In genomic region chr10:127441350-127442219, GRCh38 we compare ENCODE assay signal across 1 cellular context.
TF ChIP-seq lines count a peak whose summit lies in the region.

No MANE protein-coding gene starts in this region.

TF ChIP-seq in H1, 55 proteins besides CTCF, POLR2A, EP300 and RAD21 (continued from another document):
- TF ChIP-seq, protein P1, sequence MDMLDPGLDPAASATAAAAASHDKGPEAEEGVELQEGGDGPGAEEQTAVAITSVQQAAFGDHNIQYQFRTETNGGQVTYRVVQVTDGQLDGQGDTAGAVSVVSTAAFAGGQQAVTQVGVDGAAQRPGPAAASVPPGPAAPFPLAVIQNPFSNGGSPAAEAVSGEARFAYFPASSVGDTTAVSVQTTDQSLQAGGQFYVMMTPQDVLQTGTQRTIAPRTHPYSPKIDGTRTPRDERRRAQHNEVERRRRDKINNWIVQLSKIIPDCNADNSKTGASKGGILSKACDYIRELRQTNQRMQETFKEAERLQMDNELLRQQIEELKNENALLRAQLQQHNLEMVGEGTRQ (IDR thresholded peaks at IDR 0.05; ENCODE audit: low read length): no peak
- TF ChIP-seq SUZ12 (IDR thresholded peaks at IDR 0.05; ENCODE audit: low read length): no peak
- no peak for TF ChIP-seq SIN3A (conservative IDR thresholded peaks at IDR 0.05 in 1 of 2, IDR thresholded peaks at IDR 0.05 in 1 of 2; ENCODE audit: low read depth in 1 of 2, low read length in 2 of 2)
